3 cellular contexts compared by ENCODE assay signal in the genomic region with DNA sequence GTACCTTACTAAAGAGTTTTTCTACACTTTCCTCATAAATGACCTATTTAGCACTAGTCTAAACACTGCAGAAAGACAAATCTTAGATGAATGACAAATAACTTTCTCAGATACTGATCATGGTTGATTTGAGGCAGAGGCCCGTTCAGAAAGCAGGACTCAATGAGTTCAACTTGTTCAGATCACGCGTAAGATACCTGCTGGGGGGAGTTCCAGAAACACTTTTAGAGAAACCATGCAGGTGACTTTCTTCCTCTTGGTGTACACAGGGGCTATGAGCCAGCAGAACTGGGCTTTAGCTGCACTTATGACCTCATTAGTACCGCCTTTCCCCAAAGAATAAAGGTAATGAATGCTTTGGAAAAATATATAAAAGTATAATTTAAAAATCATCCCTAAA.
"Had no signal": no experiment of that assay in that cellular context is flagged by ENCODE, and none has a peak within 500 bp of the region (broad histone marks: within the 10 kb centered on the region; RNA-seq: fewer than 3 reads in every experiment).

No MANE protein-coding gene starts in this region.

- H3K4me3 ChIP-seq: GM12878 had no signal

- DNase-seq: GDM1, GF-D8 had no signal

- ATAC-seq: GM12878 had no signal
